ENCODE assay signal across 20 cellular contexts in genomic region chr17:50837286-50837979, GRCh38. TPM values are rescaled to one million over a fixed set of nuclear protein-coding genes. Genes with fewer than 3 reads are reported as not detected.
DNase-seq lines count a peak whose midpoint lies in the region; ATAC-seq and TF ChIP-seq lines count a peak whose summit lies in the region.
"Had no signal": no experiment of that assay in that cellular context is flagged by ENCODE, and none has a peak within 500 bp of the region (broad histone marks: within the 10 kb centered on the region; RNA-seq: fewer than 3 reads in every experiment).

No MANE protein-coding gene starts in this region.

- no peaks in the 10 kb centered on the region for H3K9me3 ChIP-seq in tibial nerve
- H3K9me3 ChIP-seq: BE2C had no signal

- no peak for TF ChIP-seq POLR2A in tibial nerve (IDR thresholded peaks at IDR 0.05)

- H3K4me3 ChIP-seq in coronary artery (no peak overlapping the region), tibial nerve (no peak overlapping the region)

- ATAC-seq in left ventricle myocardium superior (peak; percentile 50), left cardiac atrium (no peak), GM21367 (IDR thresholded peaks at IDR 0.05; ENCODE audit: unreplicated experiment) (no peak), GM21717 (IDR thresholded peaks at IDR 0.05; ENCODE audit: unreplicated experiment) (no peak)

- 75 to 94% methylated on average over 6 to 7 of the region's 7 CpGs for WGBS in tibial nerve, 2 donors

- intact Hi-C loops in left ventricle myocardium superior (cut with micrococcal nuclease): loop anchor here (5.0 kb wide), 1 partner anchor 50 kb away; no protein-coding TSS in a partner anchor
- intact Hi-C loops in left cardiac atrium (cut with DNase I): no loop called here

- TF ChIP-seq CTCF in coronary artery (IDR thresholded peaks at IDR 0.05) (no peak), tibial nerve (IDR thresholded peaks at IDR 0.05) (no peak)

- DNase-seq in left ventricle myocardium superior: no peak
- no peak for DNase-seq in left cardiac atrium
- DNase-seq in coronary artery (ENCODE audit: low spot score): peak; percentile 59
- DNase-seq in myocyte (ENCODE audit: low read depth): peak; percentile 96
- DNase-seq in tibial nerve (ENCODE audit: low spot score in 2 of 2): no peak
- DNase-seq in kidney tubule cell (ENCODE audit: low spot score): no peak
- DNase-seq: 8988T; BE2C; CD4-positive, alpha-beta memory T cell; GOT3; Kasumi-1; NCI-H1105 treated with DMSO at 0.1 percent for 48 hours; NCI-H1694 treated with DMSO at 0.1 percent for 48 hours; NCI-H345; NCI-H526 had no signal

- peaks cover 0 to 45% (median 7%) of the 10 kb centered on the region in 4 donors for H3K4me1 ChIP-seq in tibial nerve

- no peaks in the 10 kb centered on the region for H3K36me3 ChIP-seq in tibial nerve
- H3K36me3 ChIP-seq: BE2C had no signal

- H3K27ac ChIP-seq in coronary artery (no peak overlapping the region), tibial nerve (peak overlapping the region; percentile 58 to 88 (median 80))

- TF ChIP-seq EP300 in tibial nerve (IDR thresholded peaks at IDR 0.05): no peak

- H3K27me3 ChIP-seq in tibial nerve: no peaks in the 10 kb centered on the region
- H3K27me3 ChIP-seq: BE2C had no signal

RNA-seq across cellular contexts. Expression of gene WFIKKN2, which starts 2.0 kb away (rescaled TPM):
- total RNA-seq in left ventricle myocardium superior (0.07 TPM), left cardiac atrium (under 1 TPM; 0.15 to 0.50 TPM), myocyte (0.26 and 0.43 TPM in 2 replicates), tibial nerve (1 to 10 TPM in 3 of 4 donors, not detected in 1; 1.0 to 2.2 (median 1.2) TPM)
- 0.32 TPM for polyA plus RNA-seq in myocyte (2012)
- total RNA-seq: CD4-positive, alpha-beta memory T cell; OCI-LY7; RPMI7951 had no signal
- polyA plus RNA-seq: CD4-positive, alpha-beta memory T cell; IgD-negative memory B cell had no signal

RNA-seq across cellular contexts. Expression of gene TOB1, which starts 28.7 kb away (rescaled TPM):
- 107 TPM for total RNA-seq in left ventricle myocardium superior
- total RNA-seq in left cardiac atrium: 10 to 100 TPM; 57.9 to 63.2 TPM
- total RNA-seq in myocyte: 23.9 and 26.3 TPM in 2 replicates
- polyA plus RNA-seq in myocyte (2012): 32.4 TPM
- total RNA-seq in tibial nerve: 100 to 1,000 TPM in 1 of 4 donors, 10 to 100 TPM in 3; 48.6 to 142 (median 81.3) TPM

Comparison
In these comparisons a context has a peak if more than half of its experiments do, and no peak if none do; other contexts are left out.
1. DNase-seq: peak in coronary artery (single experiment) and myocyte (single experiment); none in left ventricle myocardium superior (single experiment), left cardiac atrium (single experiment), tibial nerve (0 of 2) and kidney tubule cell (single experiment).
2. H3K27ac ChIP-seq: peak in tibial nerve (4 of 4); none in coronary artery (0 of 2).